In genomic region chr15:77855871-77856270, GRCh38 we compare ENCODE assay signal across 19 cellular contexts.
DNase-seq lines count a peak whose midpoint lies in the region; ATAC-seq, FAIRE-seq and TF ChIP-seq lines count a peak whose summit lies in the region.
"Had no signal": no experiment of that assay in that cellular context is flagged by ENCODE, and none has a peak within 500 bp of the region (broad histone marks: within the 10 kb centered on the region; RNA-seq: fewer than 3 reads in every experiment).

No MANE protein-coding gene starts in this region.

- H2AFZ ChIP-seq in HepG2 (ENCODE audit: low read length) = no peak overlapping the region
- H2AFZ ChIP-seq: GM23248 had no signal

- H3K4me3 ChIP-seq in right lobe of liver = no peak overlapping the region
- H3K4me3 ChIP-seq in HepG2 (replicated peaks in 1 of 3; ENCODE audit: insufficient read depth in 1 of 3, low read depth in 2 of 3, low read length in 3 of 3) = no peak overlapping the region
- H3K4me3 ChIP-seq in lower lobe of right lung = no peak overlapping the region
- H3K4me3 ChIP-seq: A549, GM23248 had no signal

- intact Hi-C loops in right lobe of liver (cut with DNase I) = no loop called here
- intact Hi-C loops in HepG2 (cut with micrococcal nuclease; ENCODE audit: unreplicated experiment) = no loop called here
- intact Hi-C loops in lower lobe of right lung (cut with DNase I) = no loop called here

- no peak for TF ChIP-seq RAD21 in HepG2 (CRISPR knock-in tag; IDR thresholded peaks at IDR 0.05)

- H3K79me2 ChIP-seq in HepG2 (ENCODE audit: insufficient read depth, low read length) = no peaks in the 10 kb centered on the region

- no TSS peak for BruUV-seq in HepG2 (replicated peaks; lab: Mats Ljungman, UMichigan)

- H3K27me3 ChIP-seq in right lobe of liver (no peaks in the 10 kb centered on the region), HepG2 (ENCODE audit: control insufficient read depth in 1 of 2, insufficient read depth in 2 of 2, low read length in 2 of 2) (peaks cover 0 to 31% of the 10 kb centered on the region in 2 experiments; a peak in 2 of 5 replicates), lower lobe of right lung (ENCODE audit: low read depth) (no peaks in the 10 kb centered on the region)

- no peaks in the 10 kb centered on the region for H3K9me3 ChIP-seq in right lobe of liver
- H3K9me3 ChIP-seq in HepG2 (ENCODE audit: low read length) = no peaks in the 10 kb centered on the region
- no peaks in the 10 kb centered on the region for H3K9me3 ChIP-seq in lower lobe of right lung
- H3K9me3 ChIP-seq: Caco-2 had no signal

- ATAC-seq in right lobe of liver = no peak
- no peak for ATAC-seq in HepG2
- ATAC-seq in lower lobe of right lung = no peak
- ATAC-seq: A549 had no signal

- H3K36me3 ChIP-seq in right lobe of liver = no peaks in the 10 kb centered on the region
- H3K36me3 ChIP-seq in HepG2 (replicated peaks in 1 of 2; ENCODE audit: control insufficient read depth in 1 of 2, insufficient read depth in 2 of 2, low read length in 2 of 2) = no peaks in the 10 kb centered on the region
- no peaks in the 10 kb centered on the region for H3K36me3 ChIP-seq in lower lobe of right lung

- H3K4me1 ChIP-seq in right lobe of liver (no peaks in the 10 kb centered on the region), HepG2 (ENCODE audit: insufficient read depth, low read length) (peaks cover 11% of the 10 kb centered on the region), lower lobe of right lung (no peaks in the 10 kb centered on the region)
- H3K4me1 ChIP-seq: A549 had no signal

- TF ChIP-seq POLR2A in right lobe of liver (IDR thresholded peaks at IDR 0.05) = no peak
- no peak for TF ChIP-seq POLR2A in HepG2 (IDR thresholded peaks at IDR 0.05; ENCODE audit: insufficient read depth in 1 of 2, low read depth in 2 of 2, low read length in 2 of 2)

- no peak overlapping the region for H3K4me2 ChIP-seq in HepG2 (ENCODE audit: low read depth, low read length)
- H3K4me2 ChIP-seq: A549 had no signal

- H3K27ac ChIP-seq in right lobe of liver (no peak overlapping the region), HepG2 (ENCODE audit: extremely low read length, insufficient read depth, low read length) (no peak overlapping the region), lower lobe of right lung (no peak overlapping the region)
- H3K27ac ChIP-seq: 22Rv1, A549, C4-2B, GM23248 had no signal

- no peak for FAIRE-seq in HepG2 (lab: Jason Lieb, UNC)
- FAIRE-seq: D721Med, G401.6, GM12892, GM18507 had no signal

- no peak overlapping the region for H3K9ac ChIP-seq in HepG2 (ENCODE audit: insufficient read depth, low read depth, low read length)
- H3K9ac ChIP-seq: GM23248 had no signal

- WGBS in right lobe of liver (ENCODE audit: insufficient coverage, low coverage, low lambda C conversion rate, missing lambda C conversion rate) = 83% methylated on average over 2 of the region's 3 CpGs
- WGBS in HepG2 (ENCODE audit: low lambda C conversion rate) = 30% methylated on average over 3 of the region's 3 CpGs

- TF ChIP-seq CTCF in right lobe of liver (IDR thresholded peaks at IDR 0.05) (no peak), HepG2 (CRISPR knock-in tag; IDR thresholded peaks at IDR 0.05) (no peak), lower lobe of right lung (IDR thresholded peaks at IDR 0.05) (no peak)

- in situ Hi-C loops in HepG2 (cut with HindIII; ENCODE audit: extremely low pct_ligation_motif_present, low pct_unique_long_range_greater_than_20kb) = no loop called here

- CTCF ChIA-PET in HepG2 (lab: Yijun Ruan, JAX; ENCODE audit: low intra/inter-chr PET ratio, low total read pairs) = no interaction called here

- POLR2A ChIA-PET in HepG2 (lab: Yijun Ruan, JAX) = no interaction called here

- H4K20me1 ChIP-seq in HepG2 (ENCODE audit: insufficient read depth, low read length) = no peaks in the 10 kb centered on the region

- DNase-seq in activated CD8-positive, alpha-beta memory T cell treated with anti-CD3 and anti-CD28 coated beads, Interleukin-2, amount 50 U/mL, for 4 hours = peak; percentile 4
- DNase-seq in activated CD8-positive, alpha-beta memory T cell treated with anti-CD3 and anti-CD28 coated beads, Interleukin-2, amount 50 U/mL, for 48 hours = no peak
- DNase-seq in right lobe of liver (peak in 2 of 3 donors; percentile 5 to 16), HepG2 (ENCODE audit: low spot score) (no peak), lower lobe of right lung (peak; percentile 14), kidney tubule cell (ENCODE audit: low spot score) (no peak)
- no peak for DNase-seq in activated CD4-positive, CD25-positive, alpha-beta regulatory T cell treated with anti-CD3 and anti-CD28 coated beads, Interleukin-2, amount 50 U/mL, for 72 hours
- DNase-seq: AML-193; Caco-2; CD4-positive, alpha-beta T cell; GM23248; HCEC 1CT had no signal

- TF ChIP-seq EP300 in HepG2 (IDR thresholded peaks at IDR 0.05; ENCODE audit: low read depth in 2 of 2, low read length in 2 of 2) (no peak), HepG2 (CRISPR knock-in tag; IDR thresholded peaks at IDR 0.05; ENCODE audit: borderline replicate concordance) (no peak)

TF ChIP-seq in HepG2, 621 proteins besides CTCF, POLR2A, EP300 and RAD21:
- TF ChIP-seq ATF7-NPFF (CRISPR knock-in tag; IDR thresholded peaks at IDR 0.05; ENCODE audit: low read depth) = no peak
TF ChIP-seq in HepG2: peak in this region for 0.

Comparison
In these comparisons a context has a peak if more than half of its experiments do, and no peak if none do; other contexts are left out.
1. DNase-seq: peak in activated CD8-positive, alpha-beta memory T cell treated with anti-CD3 and anti-CD28 coated beads, Interleukin-2, amount 50 U/mL, for 4 hours (single experiment), right lobe of liver (2 of 3) and lower lobe of right lung (single experiment); none in activated CD8-positive, alpha-beta memory T cell treated with anti-CD3 and anti-CD28 coated beads, Interleukin-2, amount 50 U/mL, for 48 hours (single experiment), HepG2 (single experiment), kidney tubule cell (single experiment) and activated CD4-positive, CD25-positive, alpha-beta regulatory T cell treated with anti-CD3 and anti-CD28 coated beads, Interleukin-2, amount 50 U/mL, for 72 hours (single experiment).